ENCODE assay signal across 19 cellular contexts in the genomic region with DNA sequence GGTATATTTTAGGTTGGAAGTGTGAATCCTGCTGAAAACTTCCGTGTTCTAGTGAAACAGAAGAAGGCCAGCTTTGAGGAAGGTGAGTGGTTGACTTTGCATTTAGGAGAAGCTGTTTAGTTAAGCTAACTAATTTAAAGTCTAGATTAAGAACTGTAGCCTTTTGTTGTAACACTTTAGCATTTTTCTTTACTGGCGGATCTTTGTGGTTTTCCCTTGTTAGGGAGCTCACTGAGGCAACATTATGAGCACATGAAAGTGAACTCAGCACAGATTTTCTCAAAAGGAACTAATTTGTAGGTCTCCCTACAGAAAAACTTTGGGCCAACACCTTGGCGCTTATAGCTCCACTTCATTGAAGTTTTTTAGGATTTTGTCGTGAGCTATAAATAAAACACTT.
"Had no signal": no experiment of that assay in that cellular context is flagged by ENCODE, and none has a peak within 500 bp of the region (broad histone marks: within the 10 kb centered on the region; RNA-seq: fewer than 3 reads in every experiment).

No MANE protein-coding gene starts in this region.

- H3K4me3 Mint-ChIP-seq: activated T-helper 17 cell treated with anti-CD3 and anti-CD28 coated beads, Interleukin-2, amount 50 U/mL, for 72 hours; endodermal cell; mesothelial cell of epicardium; stimulated activated effector memory CD8-positive, alpha-beta T cell treated with anti-CD3 and anti-CD28 coated beads, Interleukin-12 subunit alpha, Interleukin-12 subunit beta, amount 100 ng/mL, for 72 hours had no signal

- H3K27ac Mint-ChIP-seq: activated T-helper 17 cell treated with anti-CD3 and anti-CD28 coated beads, Interleukin-2, amount 50 U/mL, for 72 hours; endodermal cell; mesothelial cell of epicardium; stimulated activated effector memory CD8-positive, alpha-beta T cell treated with anti-CD3 and anti-CD28 coated beads, Interleukin-12 subunit alpha, Interleukin-12 subunit beta, amount 100 ng/mL, for 72 hours had no signal

- H3K27me3 ChIP-seq: dorsolateral prefrontal cortex, gastroesophageal sphincter, heart right ventricle, tibial nerve, uterus had no signal

- FAIRE-seq: bronchial epithelial cell, islet of Langerhans had no signal

- H3K9me3 Mint-ChIP-seq: activated T-helper 17 cell treated with anti-CD3 and anti-CD28 coated beads, Interleukin-2, amount 50 U/mL, for 72 hours; endodermal cell; mesothelial cell of epicardium; stimulated activated effector memory CD8-positive, alpha-beta T cell treated with anti-CD3 and anti-CD28 coated beads, Interleukin-12 subunit alpha, Interleukin-12 subunit beta, amount 100 ng/mL, for 72 hours had no signal

- H3K4me1 Mint-ChIP-seq: endodermal cell had no signal

- H3K36me3 ChIP-seq: uterus had no signal

- H3K9me3 ChIP-seq: gastroesophageal sphincter, heart right ventricle, tibial nerve, uterus had no signal

- DNase-seq: activated CD8-positive, alpha-beta memory T cell treated with anti-CD3 and anti-CD28 coated beads, Interleukin-2, amount 50 U/mL, for 48 hours; aorta; dorsolateral prefrontal cortex; endodermal cell; heart right ventricle; posterior cingulate gyrus; substantia nigra; T-helper 9 cell; uterus had no signal

- H3K27ac ChIP-seq: dorsolateral prefrontal cortex, gastroesophageal sphincter, heart right ventricle, tibial nerve, uterus had no signal

- H3K4me1 ChIP-seq: gastroesophageal sphincter, heart right ventricle, uterus had no signal

- ATAC-seq: activated CD4-positive, CD25-positive, alpha-beta regulatory T cell treated with anti-CD3 and anti-CD28 coated beads, Interleukin-2, amount 50 U/mL, for 24 hours; activated T-helper 17 cell treated with anti-CD3 and anti-CD28 coated beads, Interleukin-2, amount 50 U/mL, for 72 hours; gastroesophageal sphincter; heart right ventricle; stimulated activated effector memory CD8-positive, alpha-beta T cell treated with anti-CD3 and anti-CD28 coated beads, Interleukin-12 subunit alpha, Interleukin-12 subunit beta, amount 100 ng/mL, for 72 hours had no signal

- H3K4me3 ChIP-seq: dorsolateral prefrontal cortex, gastroesophageal sphincter, heart right ventricle, lung, SK-N-MC, tibial nerve, uterus had no signal

- H3K27me3 Mint-ChIP-seq: activated T-helper 17 cell treated with anti-CD3 and anti-CD28 coated beads, Interleukin-2, amount 50 U/mL, for 72 hours had no signal

- H3K36me3 Mint-ChIP-seq: stimulated activated effector memory CD8-positive, alpha-beta T cell treated with anti-CD3 and anti-CD28 coated beads, Interleukin-12 subunit alpha, Interleukin-12 subunit beta, amount 100 ng/mL, for 72 hours had no signal
